In genomic region chr13:36453518-36453917, GRCh38 we compare ENCODE assay signal across 11 cellular contexts. TPM values are rescaled to one million over a fixed set of nuclear protein-coding genes. Genes with fewer than 3 reads are reported as not detected.
DNase-seq lines count a peak whose midpoint lies in the region; ATAC-seq, FAIRE-seq and TF ChIP-seq lines count a peak whose summit lies in the region.
"Had no signal": no experiment of that assay in that cellular context is flagged by ENCODE, and none has a peak within 500 bp of the region (broad histone marks: within the 10 kb centered on the region; RNA-seq: fewer than 3 reads in every experiment).

No MANE protein-coding gene starts in this region.

- intact Hi-C loops in right cardiac atrium (cut with DNase I) (loop anchor here in 3 of 4 donors (2.0 to 5.0 kb wide), 3 partner anchors 279 to 284 kb away; no protein-coding TSS in a partner anchor), ascending aorta (cut with DNase I) (no loop called here)

- no peak overlapping the region for H3K4me3 Mint-ChIP-seq in T-cell
- H3K4me3 Mint-ChIP-seq in activated naive CD4-positive, alpha-beta T cell treated with anti-CD3 and anti-CD28 coated beads, Interleukin-2, amount 10 ng/mL, durations not matched to agents 7 days and 5 days = no peak overlapping the region
- H3K4me3 Mint-ChIP-seq in activated T-helper 17 cell treated with anti-CD3 and anti-CD28 coated beads, Interleukin-2, amount 50 U/mL, for 72 hours = no peak overlapping the region

- no peak overlapping the region for H3K4me3 ChIP-seq in AG04450 (ENCODE audit: low read depth, low read length)
- H3K4me3 ChIP-seq in right cardiac atrium (ENCODE audit: low read length) = no peak overlapping the region
- no peak overlapping the region for H3K4me3 ChIP-seq in ascending aorta
- H3K4me3 ChIP-seq: SJCRH30 had no signal

- POLR2A ChIA-PET in AG04450 (lab: Yijun Ruan, JAX) (interaction anchor here (0.6 kb wide), 1 partner anchor 23 kb away, joined by 3 read pairs; no protein-coding TSS in a partner anchor), T-cell (lab: Charles Lee) (no interaction called here)

- no peaks in the 10 kb centered on the region for H3K36me3 ChIP-seq in ascending aorta
- H3K36me3 ChIP-seq: neutrophil, SJCRH30 had no signal

- peak; percentile 79 for TF ChIP-seq RAD21 in Ishikawa (IDR thresholded peaks at IDR 0.05; ENCODE audit: low read depth)

- no peaks in the 10 kb centered on the region for H3K36me3 Mint-ChIP-seq in T-cell
- no peaks in the 10 kb centered on the region for H3K36me3 Mint-ChIP-seq in activated naive CD4-positive, alpha-beta T cell treated with anti-CD3 and anti-CD28 coated beads, Interleukin-2, amount 10 ng/mL, durations not matched to agents 7 days and 5 days
- no peaks in the 10 kb centered on the region for H3K36me3 Mint-ChIP-seq in activated T-helper 17 cell treated with anti-CD3 and anti-CD28 coated beads, Interleukin-2, amount 50 U/mL, for 72 hours (ENCODE audit: low read depth)

- DNase-seq in AG04450 (ENCODE audit: low read depth, low spot score) (no peak), right cardiac atrium (no peak), T-cell (no peak), ascending aorta (ENCODE audit: low spot score in 2 of 2) (no peak)
- DNase-seq in activated naive CD4-positive, alpha-beta T cell treated with anti-CD3 and anti-CD28 coated beads, Interleukin-2, amount 10 ng/mL, durations not matched to agents 7 days and 5 days = no peak
- DNase-seq: GF-D8 had no signal

- no peaks in the 10 kb centered on the region for H3K4me1 ChIP-seq in right cardiac atrium (ENCODE audit: control insufficient read depth, insufficient read depth, low read length)
- H3K4me1 ChIP-seq in ascending aorta = no peaks in the 10 kb centered on the region

- H3K27ac ChIP-seq in AG04450 (ENCODE audit: low read depth, low read length) = no peak overlapping the region
- H3K27ac ChIP-seq in right cardiac atrium (ENCODE audit: low read length) = no peak overlapping the region
- H3K27ac ChIP-seq in ascending aorta = no peak overlapping the region
- H3K27ac ChIP-seq: neutrophil, SJCRH30 had no signal

- H3K27me3 ChIP-seq in AG04450 (ENCODE audit: control insufficient read depth, insufficient read depth, low read length) = no peaks in the 10 kb centered on the region
- H3K27me3 ChIP-seq in right cardiac atrium (ENCODE audit: control insufficient read depth, insufficient read depth) = no peaks in the 10 kb centered on the region
- no peaks in the 10 kb centered on the region for H3K27me3 ChIP-seq in ascending aorta
- H3K27me3 ChIP-seq: neutrophil, SJCRH30 had no signal

- WGBS in right cardiac atrium = 61% methylated on average over 5 of the region's 5 CpGs

- peak; percentile 42 to 68 for ATAC-seq in right cardiac atrium
- no peak for ATAC-seq in T-cell (replicated peaks in 1 of 4)
- no peak for ATAC-seq in activated T-helper 17 cell treated with anti-CD3 and anti-CD28 coated beads, Interleukin-2, amount 50 U/mL, for 72 hours (replicated peaks)

- H3K4me1 Mint-ChIP-seq in T-cell = no peaks in the 10 kb centered on the region
- H3K4me1 Mint-ChIP-seq in activated naive CD4-positive, alpha-beta T cell treated with anti-CD3 and anti-CD28 coated beads, Interleukin-2, amount 10 ng/mL, durations not matched to agents 7 days and 5 days = peaks cover 3% of the 10 kb centered on the region
- H3K4me1 Mint-ChIP-seq in activated T-helper 17 cell treated with anti-CD3 and anti-CD28 coated beads, Interleukin-2, amount 50 U/mL, for 72 hours = no peaks in the 10 kb centered on the region

- no peak for TF ChIP-seq EP300 in Ishikawa (IDR thresholded peaks at IDR 0.05; ENCODE audit: borderline replicate concordance)

- TF ChIP-seq CTCF in AG04450 (IDR thresholded peaks at IDR 0.05; ENCODE audit: low read depth, low read length) (peak; percentile 19; the same call in 1 of the 2 replicates), ascending aorta (IDR thresholded peaks at IDR 0.05) (no peak)

- FAIRE-seq in TTC549 (lab: Jason Lieb, UNC) = peak; percentile 13

- peaks cover 5 to 11% of the 10 kb centered on the region in 2 donors for H3K27me3 Mint-ChIP-seq in T-cell
- peaks cover 10% of the 10 kb centered on the region for H3K27me3 Mint-ChIP-seq in activated naive CD4-positive, alpha-beta T cell treated with anti-CD3 and anti-CD28 coated beads, Interleukin-2, amount 10 ng/mL, durations not matched to agents 7 days and 5 days
- H3K27me3 Mint-ChIP-seq in activated T-helper 17 cell treated with anti-CD3 and anti-CD28 coated beads, Interleukin-2, amount 50 U/mL, for 72 hours = peaks cover 11% of the 10 kb centered on the region

- CTCF ChIA-PET in AG04450 (lab: Charles Lee) (interaction anchor here (0.9 to 1.7 kb wide), 4 partner anchors 260 to 525 kb away, joined by 3 to 5 read pairs (median 4); no protein-coding TSS in a partner anchor), T-cell (lab: Charles Lee) (no interaction called here)
- CTCF ChIA-PET in activated naive CD4-positive, alpha-beta T cell treated with anti-CD3 and anti-CD28 coated beads, Interleukin-2, amount 10 ng/mL, durations not matched to agents 7 days and 5 days (lab: Charles Lee) = interaction anchor here (0.6 to 1.5 kb wide), 6 partner anchors 39 to 530 kb away, joined by 3 to 5 read pairs (median 3); no protein-coding TSS in a partner anchor

- no peaks in the 10 kb centered on the region for H3K9me3 Mint-ChIP-seq in T-cell
- H3K9me3 Mint-ChIP-seq in activated naive CD4-positive, alpha-beta T cell treated with anti-CD3 and anti-CD28 coated beads, Interleukin-2, amount 10 ng/mL, durations not matched to agents 7 days and 5 days = no peaks in the 10 kb centered on the region
- H3K9me3 Mint-ChIP-seq in activated T-helper 17 cell treated with anti-CD3 and anti-CD28 coated beads, Interleukin-2, amount 50 U/mL, for 72 hours = no peaks in the 10 kb centered on the region

- no peaks in the 10 kb centered on the region for H3K9me3 ChIP-seq in AG04450 (ENCODE audit: control insufficient read depth, insufficient read depth, low read length)
- H3K9me3 ChIP-seq in right cardiac atrium (ENCODE audit: control insufficient read depth, low read length) = no peaks in the 10 kb centered on the region
- no peaks in the 10 kb centered on the region for H3K9me3 ChIP-seq in ascending aorta
- H3K9me3 ChIP-seq: neutrophil, SJCRH30 had no signal

- no peak overlapping the region for H3K27ac Mint-ChIP-seq in T-cell
- H3K27ac Mint-ChIP-seq in activated naive CD4-positive, alpha-beta T cell treated with anti-CD3 and anti-CD28 coated beads, Interleukin-2, amount 10 ng/mL, durations not matched to agents 7 days and 5 days = no peak overlapping the region
- H3K27ac Mint-ChIP-seq in activated T-helper 17 cell treated with anti-CD3 and anti-CD28 coated beads, Interleukin-2, amount 50 U/mL, for 72 hours = no peak overlapping the region

TF ChIP-seq in Ishikawa, 13 proteins besides CTCF, POLR2A, EP300 and RAD21:
- no peak for TF ChIP-seq TEAD4 (IDR thresholded peaks at IDR 0.05)
- no peak for TF ChIP-seq NFIC (IDR thresholded peaks at IDR 0.05)
- no peak for TF ChIP-seq YY1 (IDR thresholded peaks at IDR 0.05; ENCODE audit: low read depth)
- TF ChIP-seq CREB1 (IDR thresholded peaks at IDR 0.05; ENCODE audit: low read depth) = no peak
- TF ChIP-seq MAX (IDR thresholded peaks at IDR 0.05) = no peak
- no peak for TF ChIP-seq TAF1 (IDR thresholded peaks at IDR 0.05; ENCODE audit: low read depth)

RNA-seq across cellular contexts. Expression of gene CCNA1, which starts 21.2 kb away (rescaled TPM):
- polyA plus RNA-seq in AG04450 (2011; rRNA removed) (not detected in 2 replicates), right cardiac atrium (0.20 TPM)
- polyA minus RNA-seq in AG04450 (2011; rRNA and poly(A)+ RNA removed) = not detected in 2 replicates
- total RNA-seq in right cardiac atrium (not detected), T-cell (not detected), ascending aorta (not detected)
- under 1 TPM; 0.34 to 0.76 TPM for total RNA-seq in activated T-helper 17 cell treated with anti-CD3 and anti-CD28 coated beads, Interleukin-2, amount 50 U/mL, for 72 hours

Comparison
In these comparisons a context has a peak if more than half of its experiments do, and no peak if none do; other contexts are left out.
1. ATAC-seq: peak in right cardiac atrium (2 of 2); none in T-cell (0 of 4) and activated T-helper 17 cell treated with anti-CD3 and anti-CD28 coated beads, Interleukin-2, amount 50 U/mL, for 72 hours (single experiment).
2. CTCF ChIA-PET loops: an anchor here in AG04450 (0.9 to 1.7 kb wide) and activated naive CD4-positive, alpha-beta T cell treated with anti-CD3 and anti-CD28 coated beads, Interleukin-2, amount 10 ng/mL, durations not matched to agents 7 days and 5 days (0.6 to 1.5 kb wide); none called in T-cell.